ENCODE assay signal across 1 cellular context in the genomic region with DNA sequence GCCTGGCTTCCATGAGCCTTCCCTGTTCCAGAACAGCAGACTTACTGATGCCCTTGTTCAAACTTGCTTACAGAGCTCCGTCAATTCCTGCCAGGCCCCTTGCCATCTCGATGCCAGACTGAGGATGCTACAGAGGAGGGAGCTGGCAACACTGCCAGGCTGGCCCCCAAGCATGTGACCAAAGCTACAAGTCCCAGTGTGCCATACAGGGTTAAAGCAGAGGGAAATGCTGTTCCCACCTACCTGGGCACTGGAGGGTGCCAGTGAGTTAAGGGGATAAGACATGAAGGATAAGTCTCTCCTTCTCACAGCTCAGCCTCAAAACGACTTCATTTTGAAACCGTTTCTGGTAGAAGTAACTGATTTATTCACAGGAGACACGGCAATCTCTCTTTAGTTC.
TF ChIP-seq lines count a peak whose summit lies in the region.

No MANE protein-coding gene starts in this region.

TF ChIP-seq in H1, 55 proteins besides CTCF, POLR2A, EP300 and RAD21:
- TF ChIP-seq TAF1 (IDR thresholded peaks at IDR 0.05; ENCODE audit: low read depth, low read length) (no peak), KDM1A (IDR thresholded peaks at IDR 0.05; ENCODE audit: borderline replicate concordance, low read length) (no peak), BCL11A (IDR thresholded peaks at IDR 0.05; ENCODE audit: low read depth in 2 of 2, low read length in 2 of 2) (no peak), TBP (IDR thresholded peaks at IDR 0.05; ENCODE audit: low read depth, low read length) (no peak), GTF2F1 (IDR thresholded peaks at IDR 0.05; ENCODE audit: borderline replicate concordance, low read depth, low read length) (no peak), SIX5 (IDR thresholded peaks at IDR 0.05; ENCODE audit: low read depth, low read length) (no peak), KDM4A (IDR thresholded peaks at IDR 0.05; ENCODE audit: low read depth, low read length, severe bottlenecking) (no peak), SP1 (IDR thresholded peaks at IDR 0.05; ENCODE audit: low read depth, low read length) (no peak), NANOG (IDR thresholded peaks at IDR 0.05; ENCODE audit: insufficient read depth, low read depth, low read length, poor library complexity, severe bottlenecking) (no peak), HDAC6 (IDR thresholded peaks at IDR 0.05; ENCODE audit: low read depth, low read length) (no peak), CREB1 (IDR thresholded peaks at IDR 0.05) (no peak)
